ENCODE assay signal across 10 cellular contexts in genomic region chr10:126247454-126247975, GRCh38.
DNase-seq lines count a peak whose midpoint lies in the region; ATAC-seq and TF ChIP-seq lines count a peak whose summit lies in the region.
"Had no signal": no experiment of that assay in that cellular context is flagged by ENCODE, and none has a peak within 500 bp of the region (broad histone marks: within the 10 kb centered on the region; RNA-seq: fewer than 3 reads in every experiment).

No MANE protein-coding gene starts in this region.

- no peak overlapping the region for H3K4me3 ChIP-seq in retinal pigment epithelial cell (ENCODE audit: low read length)

- ATAC-seq in GM21825 (IDR thresholded peaks at IDR 0.05; ENCODE audit: unreplicated experiment) (no peak), HG02623 (IDR thresholded peaks at IDR 0.05; ENCODE audit: unreplicated experiment) (no peak)

- DNase-seq in EH (ENCODE audit: low read depth) (peak; percentile 100), T1000 (lab: John Stamatoyannopoulos, UW) (peak; percentile 85), glomerular endothelial cell (ENCODE audit: extremely low read depth, low read depth, low spot score) (peak; percentile 50), retinal pigment epithelial cell (ENCODE audit: low read depth) (peak; percentile 98), NCI-H82 treated with DMSO at 0.1 percent for 48 hours (lab: John Stamatoyannopoulos, UW; ENCODE audit: unreplicated experiment) (no peak)
- no peak for DNase-seq in effector CD8-positive, alpha-beta T cell (lab: John Stamatoyannopoulos, UW)
- DNase-seq: RPMI8226; stimulated activated CD4-positive, alpha-beta T cell treated with anti-CD3 and anti-CD28 coated beads, Interleukin-4, amount 100 ng/mL, for 4 hours had no signal

- TF ChIP-seq CTCF in retinal pigment epithelial cell (conservative IDR thresholded peaks at IDR 0.05; ENCODE audit: low read depth, low read length): no peak

Comparison
In these comparisons a context has a peak if more than half of its experiments do, and no peak if none do; other contexts are left out.
1. DNase-seq: peak in EH (single experiment), T1000 (single experiment), glomerular endothelial cell (single experiment) and retinal pigment epithelial cell (single experiment); none in NCI-H82 treated with DMSO at 0.1 percent for 48 hours (single experiment) and effector CD8-positive, alpha-beta T cell (single experiment).